In the genomic region with DNA sequence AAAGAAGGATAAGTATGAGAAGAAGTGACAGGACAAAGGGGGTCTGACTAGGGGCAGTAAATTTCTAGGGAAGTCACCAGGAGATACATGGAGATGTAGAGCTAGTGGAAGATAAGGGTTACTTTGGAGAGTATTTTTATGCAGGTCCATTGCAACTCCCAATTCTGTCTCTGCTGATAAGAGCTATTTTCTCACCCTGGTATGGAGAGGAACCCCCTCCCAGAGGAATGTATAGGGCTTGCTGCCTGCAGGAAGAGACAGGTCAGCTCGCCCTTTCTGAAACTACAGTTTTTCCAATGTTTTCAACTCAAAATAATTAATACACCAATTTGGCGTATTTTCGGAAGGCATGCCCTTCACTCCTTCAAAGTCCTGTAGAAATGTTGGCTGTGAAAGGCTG, we compare ENCODE assay signal across 1 cellular context.
TF ChIP-seq lines count a peak whose summit lies in the region.

No MANE protein-coding gene starts in this region.

TF ChIP-seq in WTC11, 78 proteins besides CTCF, POLR2A, EP300 and RAD21 (continued from another document):
- TF ChIP-seq IRF1 (CRISPR knock-in tag; IDR thresholded peaks at IDR 0.05) = no peak
- TF ChIP-seq, protein P1, sequence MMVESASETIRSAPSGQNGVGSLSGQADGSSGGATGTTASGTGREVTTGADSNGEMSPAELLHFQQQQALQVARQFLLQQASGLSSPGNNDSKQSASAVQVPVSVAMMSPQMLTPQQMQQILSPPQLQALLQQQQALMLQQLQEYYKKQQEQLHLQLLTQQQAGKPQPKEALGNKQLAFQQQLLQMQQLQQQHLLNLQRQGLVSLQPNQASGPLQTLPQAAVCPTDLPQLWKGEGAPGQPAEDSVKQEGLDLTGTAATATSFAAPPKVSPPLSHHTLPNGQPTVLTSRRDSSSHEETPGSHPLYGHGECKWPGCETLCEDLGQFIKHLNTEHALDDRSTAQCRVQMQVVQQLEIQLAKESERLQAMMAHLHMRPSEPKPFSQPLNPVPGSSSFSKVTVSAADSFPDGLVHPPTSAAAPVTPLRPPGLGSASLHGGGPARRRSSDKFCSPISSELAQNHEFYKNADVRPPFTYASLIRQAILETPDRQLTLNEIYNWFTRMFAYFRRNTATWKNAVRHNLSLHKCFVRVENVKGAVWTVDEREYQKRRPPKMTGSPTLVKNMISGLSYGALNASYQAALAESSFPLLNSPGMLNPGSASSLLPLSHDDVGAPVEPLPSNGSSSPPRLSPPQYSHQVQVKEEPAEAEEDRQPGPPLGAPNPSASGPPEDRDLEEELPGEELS (CRISPR knock-in tag; IDR thresholded peaks at IDR 0.05) = no peak
- no peak for TF ChIP-seq NR2C2 (CRISPR knock-in tag; IDR thresholded peaks at IDR 0.05)
- no peak for TF ChIP-seq NR3C1 (CRISPR knock-in tag; conservative IDR thresholded peaks at IDR 0.05; ENCODE audit: low read depth)
- no peak for TF ChIP-seq ATF6 (CRISPR knock-in tag; IDR thresholded peaks at IDR 0.05)
